Comparison of ENCODE assay signal across 8 cellular contexts in the genomic region with DNA sequence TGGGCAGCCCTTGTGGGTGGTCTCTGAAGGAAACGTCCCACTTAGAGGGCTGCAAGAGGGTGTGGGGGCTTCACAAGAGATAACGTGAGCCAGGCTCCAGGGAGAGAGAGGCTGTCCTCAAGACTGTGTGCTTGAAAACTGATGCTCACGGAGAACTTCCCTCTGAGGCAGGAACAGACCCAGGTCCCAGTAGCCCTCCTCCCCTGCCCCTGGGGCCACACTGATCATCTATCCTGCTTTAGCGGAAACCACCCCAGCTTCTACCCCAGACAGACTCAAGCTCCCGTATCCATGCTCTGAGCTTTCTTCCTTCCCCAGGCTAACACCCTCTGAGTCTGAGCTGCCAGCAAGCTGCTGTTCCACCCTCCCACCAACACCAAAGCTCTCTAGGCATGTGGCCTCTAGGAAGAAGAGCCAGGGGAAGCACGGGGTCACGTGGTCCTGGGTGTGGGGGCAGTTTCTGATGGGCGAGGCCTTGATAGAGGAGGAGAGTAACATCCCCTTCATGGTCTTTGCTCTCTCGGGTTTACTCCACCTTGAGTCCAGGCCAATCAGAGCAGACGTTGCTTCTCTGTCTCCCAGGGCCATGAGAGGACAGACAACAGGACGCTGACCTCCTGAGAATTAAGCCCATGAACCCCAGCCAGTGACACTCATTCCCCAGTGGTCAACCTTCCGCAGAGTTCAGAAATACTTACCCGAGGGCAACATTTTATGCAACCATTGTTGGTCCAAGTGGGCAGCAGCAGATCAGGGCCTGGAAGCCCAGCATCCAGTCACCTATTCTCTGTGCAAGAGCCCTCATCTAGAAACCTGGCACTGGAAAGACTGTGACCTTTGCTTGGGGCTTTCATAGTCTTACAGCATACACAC. TPM values are rescaled to one million over a fixed set of nuclear protein-coding genes. Genes with fewer than 3 reads are reported as not detected.
DNase-seq lines count a peak whose midpoint lies in the region; ATAC-seq and TF ChIP-seq lines count a peak whose summit lies in the region.

No MANE protein-coding gene starts in this region.

- POLR2A ChIA-PET in A673 (lab: Charles Lee; ENCODE audit: low non-redundant PET): interaction anchor here (2.2 kb wide), 1 partner anchor 19 kb away, joined by 13 read pairs; the partner anchor contains the start of genes DCAF11 and NRL

- H3K4me3 ChIP-seq in A673 (ENCODE audit: low read depth, low read length, poor library complexity, severe bottlenecking) (peak overlapping the region; percentile 78), parathyroid adenoma (ENCODE audit: low read depth, low read length) (peak overlapping the region; percentile 95)

- H3K27ac ChIP-seq in A673 (ENCODE audit: low read depth, low read length, poor library complexity, severe bottlenecking): peak overlapping the region; percentile 94
- H3K27ac ChIP-seq in foreskin keratinocyte: peak overlapping the region; percentile 72
- H3K27ac ChIP-seq in parathyroid adenoma: peak overlapping the region; percentile 98

- H3K27me3 ChIP-seq in A673 (replicated peaks; ENCODE audit: insufficient read depth, low read depth, low read length, poor library complexity) (no peaks in the 10 kb centered on the region), foreskin keratinocyte (no peaks in the 10 kb centered on the region), parathyroid adenoma (ENCODE audit: control insufficient read depth, insufficient read depth, low read length) (no peaks in the 10 kb centered on the region)

- H3K79me2 ChIP-seq in parathyroid adenoma: peaks cover 11% of the 10 kb centered on the region

- no peak for TF ChIP-seq CTCF in A673 (conservative IDR thresholded peaks at IDR 0.05; ENCODE audit: low read depth, low read length)
- no peak for TF ChIP-seq CTCF in foreskin keratinocyte (conservative IDR thresholded peaks at IDR 0.05)
- no peak for TF ChIP-seq CTCF in parathyroid adenoma (IDR thresholded peaks at IDR 0.05)

- CTCF ChIA-PET in A673 (lab: Charles Lee): no interaction called here

- DNase-seq in A673 (ENCODE audit: low spot score) (no peak), NCI-H446 treated with DMSO at 0.1 percent for 48 hours (lab: John Stamatoyannopoulos, UW) (peak; percentile 44), activated T-cell treated with anti-CD3 and anti-CD28 coated beads for 48 hours (ENCODE audit: low read depth) (peak; percentile 63), foreskin keratinocyte (no peak), SW 1271 (lab: John Stamatoyannopoulos, UW) (no peak)

- H3K36me3 ChIP-seq in A673 (ENCODE audit: insufficient read depth, low read length, poor library complexity, severe bottlenecking) (peaks cover 14% of the 10 kb centered on the region), parathyroid adenoma (ENCODE audit: control insufficient read depth, insufficient read depth, low read length) (no peaks in the 10 kb centered on the region)

- BruUV-seq in A673 (replicated peaks; lab: Mats Ljungman, UMichigan): no TSS peak

- peak; percentile 98 for TF ChIP-seq POLR2A in GM18505 (IDR thresholded peaks at IDR 0.05; ENCODE audit: borderline replicate concordance, extremely low read depth, insufficient read depth, insufficient read length)

- peak overlapping the region; percentile 93 for H2AFZ ChIP-seq in parathyroid adenoma

- intact Hi-C loops in A673 (cut with micrococcal nuclease; ENCODE audit: unreplicated experiment): no loop called here

- peaks cover 12% of the 10 kb centered on the region for H3K4me1 ChIP-seq in A673 (ENCODE audit: insufficient read depth, low read length, poor library complexity, severe bottlenecking)
- H3K4me1 ChIP-seq in foreskin keratinocyte: no peaks in the 10 kb centered on the region
- peaks cover 23% of the 10 kb centered on the region for H3K4me1 ChIP-seq in parathyroid adenoma

- peak overlapping the region; percentile 100 for H3K4me2 ChIP-seq in parathyroid adenoma (ENCODE audit: low read length)

- H3K9me3 ChIP-seq in A673 (ENCODE audit: low read depth, low read length, poor library complexity, severe bottlenecking) (no peaks in the 10 kb centered on the region), parathyroid adenoma (ENCODE audit: control insufficient read depth, low read length) (no peaks in the 10 kb centered on the region)

- ATAC-seq in GM18505 (IDR thresholded peaks at IDR 0.05; ENCODE audit: unreplicated experiment) (peak; percentile 64), HG02852 (IDR thresholded peaks at IDR 0.05; ENCODE audit: unreplicated experiment) (peak; percentile 70), foreskin keratinocyte (no peak)

- peak overlapping the region; percentile 88 for H3K9ac ChIP-seq in parathyroid adenoma

RNA-seq across cellular contexts. Expression of gene PCK2, which starts 1.3 kb away (rescaled TPM):
- total RNA-seq in A673 (2021) (16.8 and 46.3 TPM in 2 replicates), foreskin keratinocyte (41.0 and 67.9 TPM in 2 replicates)
- polyA plus RNA-seq in foreskin keratinocyte: 49.2 and 81.1 TPM in 2 replicates

RNA-seq across cellular contexts. Expression of gene DCAF11, which starts 19.1 kb away (rescaled TPM):
- total RNA-seq in A673 (2021) (45.5 and 49.1 TPM in 2 replicates), foreskin keratinocyte (29.5 and 32.3 TPM in 2 replicates)
- polyA plus RNA-seq in foreskin keratinocyte: 20.9 and 24.6 TPM in 2 replicates

RNA-seq across cellular contexts. Expression of gene NRL, which starts 19.3 kb away (rescaled TPM):
- 1.6 and 1.9 TPM in 2 replicates for total RNA-seq in A673 (2021)
- 0.27 and 0.46 TPM in 2 replicates for total RNA-seq in foreskin keratinocyte
- polyA plus RNA-seq in foreskin keratinocyte: 0.46 and 0.50 TPM in 2 replicates

RNA-seq across cellular contexts. Expression of gene CPNE6, which starts 24.1 kb away (rescaled TPM):
- total RNA-seq in A673 (2021) (not detected in 2 replicates), foreskin keratinocyte (not detected in 2 replicates)
- polyA plus RNA-seq in foreskin keratinocyte: not detected in 2 replicates

RNA-seq across cellular contexts. Expression of gene FITM1, which starts 35.0 kb away (rescaled TPM):
- 0.48 TPM in 1 of 2 replicates, not detected in the other for total RNA-seq in A673 (2021)
- 0.32 and 0.37 TPM in 2 replicates for total RNA-seq in foreskin keratinocyte
- polyA plus RNA-seq in foreskin keratinocyte: 0.17 and 0.21 TPM in 2 replicates

Comparison
In these comparisons a context has a peak if more than half of its experiments do, and no peak if none do; other contexts are left out.
1. DNase-seq: peak in NCI-H446 treated with DMSO at 0.1 percent for 48 hours (single experiment) and activated T-cell treated with anti-CD3 and anti-CD28 coated beads for 48 hours (single experiment); none in A673 (single experiment), foreskin keratinocyte (0 of 2) and SW 1271 (0 of 2).
2. Peak in every context shown above with its lines, with median percentiles within 50 percentile points of each other: H3K27ac ChIP-seq.